ENCODE assay signal across 9 cellular contexts in the genomic region with DNA sequence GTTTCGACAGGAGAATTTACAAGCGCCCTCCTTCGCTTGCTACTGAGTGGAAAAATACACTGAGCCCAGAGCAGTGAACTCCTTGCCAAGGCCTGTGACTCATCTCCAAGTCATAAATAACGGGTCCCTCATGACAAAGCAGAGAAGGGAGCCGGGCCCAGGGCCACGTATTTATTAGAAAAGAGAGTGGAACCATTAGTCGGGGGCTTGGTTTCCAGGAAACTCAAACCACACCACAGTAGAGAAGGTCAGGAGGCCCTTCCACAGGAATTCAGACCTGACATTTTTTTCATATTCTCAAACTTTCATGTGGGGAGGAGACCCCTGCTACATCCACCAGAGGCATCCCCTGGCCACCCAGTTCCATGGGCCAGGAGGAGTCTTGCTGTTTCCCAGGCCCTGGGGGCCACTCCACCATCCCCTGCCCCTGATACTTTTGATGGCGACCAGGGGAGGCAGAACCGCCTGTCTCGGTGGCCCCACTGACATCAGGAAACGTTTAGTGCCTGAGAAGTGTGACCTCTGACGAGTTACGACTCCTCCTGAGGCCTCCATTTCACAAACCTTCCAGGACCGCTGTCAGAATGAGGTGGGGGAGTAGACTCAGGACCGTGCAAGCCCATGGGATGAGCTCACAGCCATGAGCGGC.
DNase-seq lines count a peak whose midpoint lies in the region; ATAC-seq, FAIRE-seq and TF ChIP-seq lines count a peak whose summit lies in the region.
"Had no signal": no experiment of that assay in that cellular context is flagged by ENCODE, and none has a peak within 500 bp of the region (broad histone marks: within the 10 kb centered on the region; RNA-seq: fewer than 3 reads in every experiment).

No MANE protein-coding gene starts in this region.

- in situ Hi-C loops in HepG2 (cut with HindIII; ENCODE audit: extremely low pct_ligation_motif_present, low pct_unique_long_range_greater_than_20kb) = no loop called here

- H3K9ac ChIP-seq in HepG2 (ENCODE audit: insufficient read depth, low read depth, low read length) = no peak overlapping the region

- no peak overlapping the region for H3K4me3 Mint-ChIP-seq in MCF 10A (ENCODE audit: unreplicated experiment)

- no peak overlapping the region for H3K27ac Mint-ChIP-seq in MCF 10A (ENCODE audit: low read depth, unreplicated experiment)

- peaks cover 12% of the 10 kb centered on the region for H3K9me3 Mint-ChIP-seq in MCF 10A (ENCODE audit: unreplicated experiment)

- H3K9me3 ChIP-seq in HepG2 (ENCODE audit: low read length) = no peaks in the 10 kb centered on the region
- H3K9me3 ChIP-seq in upper lobe of right lung = no peaks in the 10 kb centered on the region

- peaks cover 14% of the 10 kb centered on the region for H3K4me1 Mint-ChIP-seq in MCF 10A (ENCODE audit: insufficient read depth, unreplicated experiment)

- DNase-seq in DMS53 (lab: John Stamatoyannopoulos, UW) (peak; percentile 20), DMS53 treated with DMSO at 0.1 percent for 48 hours (lab: John Stamatoyannopoulos, UW; ENCODE audit: unreplicated experiment) (no peak), MCF 10A (ENCODE audit: unreplicated experiment) (peak; percentile 91), HepG2 (ENCODE audit: low spot score) (no peak), upper lobe of right lung (no peak)

- TF ChIP-seq EP300 in HepG2 (IDR thresholded peaks at IDR 0.05; ENCODE audit: low read depth in 2 of 2, low read length in 2 of 2) (no peak; a peak in 1 of 4 replicates), HepG2 (CRISPR knock-in tag; IDR thresholded peaks at IDR 0.05; ENCODE audit: borderline replicate concordance) (no peak)

- CTCF ChIA-PET in MCF 10A (lab: Yijun Ruan, JAX) (interaction anchor here (0.7 to 1.2 kb wide), 3 partner anchors 55 to 1136 kb away, joined by 3 to 4 read pairs (median 3); no protein-coding TSS in a partner anchor), HepG2 (lab: Yijun Ruan, JAX; ENCODE audit: low intra/inter-chr PET ratio, low total read pairs) (no interaction called here)

- no peaks in the 10 kb centered on the region for H4K20me1 ChIP-seq in HepG2 (ENCODE audit: insufficient read depth, low read length)

- H3K36me3 ChIP-seq in HepG2 (replicated peaks in 1 of 2; ENCODE audit: control insufficient read depth in 1 of 2, insufficient read depth in 2 of 2, low read length in 2 of 2) = no peaks in the 10 kb centered on the region
- H3K36me3 ChIP-seq in upper lobe of right lung = no peaks in the 10 kb centered on the region

- H3K4me1 ChIP-seq in HepG2 (ENCODE audit: insufficient read depth, low read length) (peaks cover 21% of the 10 kb centered on the region; the same call in 1 of the 2 replicates), upper lobe of right lung (peaks cover 21% of the 10 kb centered on the region)

- H3K79me2 ChIP-seq in HepG2 (ENCODE audit: insufficient read depth, low read length) = no peaks in the 10 kb centered on the region

- BruUV-seq in MCF 10A (replicated peaks; lab: Mats Ljungman, UMichigan) (no TSS peak), HepG2 (replicated peaks; lab: Mats Ljungman, UMichigan) (no TSS peak)

- intact Hi-C loops in MCF 10A (cut with micrococcal nuclease) (no loop called here), HepG2 (cut with micrococcal nuclease; ENCODE audit: unreplicated experiment) (no loop called here), upper lobe of right lung (cut with DNase I) (no loop called here)

- H2AFZ ChIP-seq in HepG2 (ENCODE audit: low read length) = no peak overlapping the region

- TF ChIP-seq POLR2A in HepG2 (IDR thresholded peaks at IDR 0.05; ENCODE audit: insufficient read depth in 1 of 2, low read depth in 2 of 2, low read length in 2 of 2) = no peak

- FAIRE-seq in HepG2 (lab: Jason Lieb, UNC) = no peak

- H3K4me3 ChIP-seq in HepG2 (replicated peaks in 1 of 3; ENCODE audit: insufficient read depth in 1 of 3, low read depth in 2 of 3, low read length in 3 of 3) (no peak overlapping the region), upper lobe of right lung (no peak overlapping the region)

- H3K4me2 ChIP-seq in HepG2 (ENCODE audit: low read depth, low read length) = no peak overlapping the region

- WGBS in HepG2 (ENCODE audit: low lambda C conversion rate) = 33% methylated on average over 16 of the region's 16 CpGs

- no peak for ATAC-seq in HepG2
- ATAC-seq in upper lobe of right lung = peak; percentile 25
- no peak for ATAC-seq in HG03520 (IDR thresholded peaks at IDR 0.05; ENCODE audit: unreplicated experiment)
- ATAC-seq in HG03108 (IDR thresholded peaks at IDR 0.05; ENCODE audit: unreplicated experiment) = no peak
- no peak for ATAC-seq in GM21515 (IDR thresholded peaks at IDR 0.05; ENCODE audit: unreplicated experiment)

- H3K27ac ChIP-seq in HepG2 (ENCODE audit: extremely low read length, insufficient read depth, low read length) (no peak overlapping the region), upper lobe of right lung (no peak overlapping the region)
- H3K27ac ChIP-seq: 22Rv1 had no signal

- POLR2A ChIA-PET in MCF 10A (lab: Yijun Ruan, JAX) = interaction anchor here (0.7 kb wide), 1 partner anchor 20 kb away, joined by 3 read pairs; no protein-coding TSS in a partner anchor
- POLR2A ChIA-PET in HepG2 (lab: Yijun Ruan, JAX) = no interaction called here

- TF ChIP-seq RAD21 in HepG2 (CRISPR knock-in tag; IDR thresholded peaks at IDR 0.05) = no peak

- no peak for TF ChIP-seq CTCF in MCF 10A (IDR thresholded peaks at IDR 0.05; ENCODE audit: unreplicated experiment)
- TF ChIP-seq CTCF in HepG2 (CRISPR knock-in tag; IDR thresholded peaks at IDR 0.05) = no peak
- no peak for TF ChIP-seq CTCF in upper lobe of right lung (IDR thresholded peaks at IDR 0.05)

- peaks cover 22% of the 10 kb centered on the region for H3K27me3 Mint-ChIP-seq in MCF 10A (ENCODE audit: insufficient read depth, unreplicated experiment)

- H3K27me3 ChIP-seq in HepG2 (ENCODE audit: control insufficient read depth in 1 of 2, insufficient read depth in 2 of 2, low read length in 2 of 2) = peaks cover 2 to 32% of the 10 kb centered on the region in 2 experiments; a peak in 2 of 5 replicates
- no peaks in the 10 kb centered on the region for H3K27me3 ChIP-seq in upper lobe of right lung

- H3K36me3 Mint-ChIP-seq in MCF 10A (ENCODE audit: insufficient read depth, unreplicated experiment) = no peaks in the 10 kb centered on the region

TF ChIP-seq in HepG2, 621 proteins besides CTCF, POLR2A, EP300 and RAD21:
- TF ChIP-seq SRSF9 (IDR thresholded peaks at IDR 0.05; ENCODE audit: borderline replicate concordance, insufficient read depth, low read depth, low read length, poor library complexity, severe bottlenecking) (no peak), TRIM24 (CRISPR knock-in tag; IDR thresholded peaks at IDR 0.05) (no peak), FOSL2 (CRISPR knock-in tag; IDR thresholded peaks at IDR 0.05) (peak; percentile 84)
- TF ChIP-seq, protein P1, sequence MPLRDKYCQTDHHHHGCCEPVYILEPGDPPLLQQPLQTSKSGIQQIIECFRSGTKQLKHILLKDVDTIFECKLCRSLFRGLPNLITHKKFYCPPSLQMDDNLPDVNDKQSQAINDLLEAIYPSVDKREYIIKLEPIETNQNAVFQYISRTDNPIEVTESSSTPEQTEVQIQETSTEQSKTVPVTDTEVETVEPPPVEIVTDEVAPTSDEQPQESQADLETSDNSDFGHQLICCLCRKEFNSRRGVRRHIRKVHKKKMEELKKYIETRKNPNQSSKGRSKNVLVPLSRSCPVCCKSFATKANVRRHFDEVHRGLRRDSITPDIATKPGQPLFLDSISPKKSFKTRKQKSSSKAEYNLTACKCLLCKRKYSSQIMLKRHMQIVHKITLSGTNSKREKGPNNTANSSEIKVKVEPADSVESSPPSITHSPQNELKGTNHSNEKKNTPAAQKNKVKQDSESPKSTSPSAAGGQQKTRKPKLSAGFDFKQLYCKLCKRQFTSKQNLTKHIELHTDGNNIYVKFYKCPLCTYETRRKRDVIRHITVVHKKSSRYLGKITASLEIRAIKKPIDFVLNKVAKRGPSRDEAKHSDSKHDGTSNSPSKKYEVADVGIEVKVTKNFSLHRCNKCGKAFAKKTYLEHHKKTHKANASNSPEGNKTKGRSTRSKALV (CRISPR knock-in tag; IDR thresholded peaks at IDR 0.05) = no peak

Comparison
In these comparisons a context has a peak if more than half of its experiments do, and no peak if none do; other contexts are left out.
1. DNase-seq: peak in DMS53 (single experiment) and MCF 10A (single experiment); none in DMS53 treated with DMSO at 0.1 percent for 48 hours (single experiment), HepG2 (single experiment) and upper lobe of right lung (single experiment).